In genomic region chr16:9053006-9053601, GRCh38 we compare ENCODE assay signal across 1 cellular context.
A peak's percentile ranks its signal among the peaks of the same experiment; 100 is the strongest.
TF ChIP-seq lines count a peak whose summit lies in the region.

No MANE protein-coding gene starts in this region.

TF ChIP-seq in K562, 482 proteins besides CTCF, POLR2A, EP300 and RAD21 (continued from another document and continues in another):
- no peak for TF ChIP-seq ARID3B (CRISPR knock-in tag; IDR thresholded peaks at IDR 0.05; ENCODE audit: borderline replicate concordance)
- TF ChIP-seq STAG1 (CRISPR knock-in tag; IDR thresholded peaks at IDR 0.05; ENCODE audit: borderline replicate concordance) = no peak
- TF ChIP-seq FOXK2 (conservative IDR thresholded peaks at IDR 0.05 in 1 of 2, IDR thresholded peaks at IDR 0.05 in 1 of 2; ENCODE audit: low read depth in 2 of 2) = peak in 1 of 2 experiments; percentile 62; a peak in 2 of 4 replicates
- TF ChIP-seq KLF6 (CRISPR knock-in tag; IDR thresholded peaks at IDR 0.05; ENCODE audit: borderline replicate concordance) = no peak
- no peak for TF ChIP-seq ZNF311 (CRISPR knock-in tag; IDR thresholded peaks at IDR 0.05)
- peak; percentile 98 for TF ChIP-seq RAD51 (IDR thresholded peaks at IDR 0.05; ENCODE audit: borderline replicate concordance, low read depth)
- TF ChIP-seq GABPB1 (CRISPR knock-in tag; IDR thresholded peaks at IDR 0.05) = peak; percentile 58; the same call in 1 of the 2 replicates
- peak; percentile 46; the same call in 1 of the 2 replicates for TF ChIP-seq FOXJ2 (tag; IDR thresholded peaks at IDR 0.05)
- peak; percentile 59 for TF ChIP-seq KDM5B (IDR thresholded peaks at IDR 0.05; ENCODE audit: insufficient replicate concordance, low read depth, low read length)
- no peak for TF ChIP-seq ATF1 (CRISPR knock-in tag; IDR thresholded peaks at IDR 0.05)
- TF ChIP-seq ATF1 (tag; IDR thresholded peaks at IDR 0.05) = peak; percentile 50
- peak; percentile 84 for TF ChIP-seq NR2C2 (CRISPR knock-in tag; IDR thresholded peaks at IDR 0.05)
- TF ChIP-seq NR2C2 (tag; IDR thresholded peaks at IDR 0.05) = peak; percentile 80
- TF ChIP-seq, protein P1, sequence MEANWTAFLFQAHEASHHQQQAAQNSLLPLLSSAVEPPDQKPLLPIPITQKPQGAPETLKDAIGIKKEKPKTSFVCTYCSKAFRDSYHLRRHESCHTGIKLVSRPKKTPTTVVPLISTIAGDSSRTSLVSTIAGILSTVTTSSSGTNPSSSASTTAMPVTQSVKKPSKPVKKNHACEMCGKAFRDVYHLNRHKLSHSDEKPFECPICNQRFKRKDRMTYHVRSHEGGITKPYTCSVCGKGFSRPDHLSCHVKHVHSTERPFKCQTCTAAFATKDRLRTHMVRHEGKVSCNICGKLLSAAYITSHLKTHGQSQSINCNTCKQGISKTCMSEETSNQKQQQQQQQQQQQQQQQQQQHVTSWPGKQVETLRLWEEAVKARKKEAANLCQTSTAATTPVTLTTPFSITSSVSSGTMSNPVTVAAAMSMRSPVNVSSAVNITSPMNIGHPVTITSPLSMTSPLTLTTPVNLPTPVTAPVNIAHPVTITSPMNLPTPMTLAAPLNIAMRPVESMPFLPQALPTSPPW (CRISPR knock-in tag; IDR thresholded peaks at IDR 0.05) = no peak
- no peak for TF ChIP-seq PHB2 (IDR thresholded peaks at IDR 0.05; ENCODE audit: low read depth)
- no peak for TF ChIP-seq ZBTB26 (CRISPR knock-in tag; IDR thresholded peaks at IDR 0.05)
- TF ChIP-seq ZEB2 (IDR thresholded peaks at IDR 0.05) = peak; percentile 38; the same call in 1 of the 2 replicates
- TF ChIP-seq SUPT5H (IDR thresholded peaks at IDR 0.05) = peak; percentile 60; the same call in 1 of the 2 replicates
- TF ChIP-seq, protein P2, sequence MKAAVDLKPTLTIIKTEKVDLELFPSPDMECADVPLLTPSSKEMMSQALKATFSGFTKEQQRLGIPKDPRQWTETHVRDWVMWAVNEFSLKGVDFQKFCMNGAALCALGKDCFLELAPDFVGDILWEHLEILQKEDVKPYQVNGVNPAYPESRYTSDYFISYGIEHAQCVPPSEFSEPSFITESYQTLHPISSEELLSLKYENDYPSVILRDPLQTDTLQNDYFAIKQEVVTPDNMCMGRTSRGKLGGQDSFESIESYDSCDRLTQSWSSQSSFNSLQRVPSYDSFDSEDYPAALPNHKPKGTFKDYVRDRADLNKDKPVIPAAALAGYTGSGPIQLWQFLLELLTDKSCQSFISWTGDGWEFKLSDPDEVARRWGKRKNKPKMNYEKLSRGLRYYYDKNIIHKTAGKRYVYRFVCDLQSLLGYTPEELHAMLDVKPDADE (conservative IDR thresholded peaks at IDR 0.05; ENCODE audit: control insufficient read depth, low read depth, low read length) = peak; percentile 92
- no peak for TF ChIP-seq HDAC6 (IDR thresholded peaks at IDR 0.05; ENCODE audit: low read depth, low read length)
- peak in 1 of 2 experiments; percentile 41; a peak in 1 of 4 replicates for TF ChIP-seq MAZ (CRISPR knock-in tag; conservative IDR thresholded peaks at IDR 0.05 in 1 of 2, IDR thresholded peaks at IDR 0.05 in 1 of 2)
- no peak for TF ChIP-seq SMAD4 (CRISPR knock-in tag; conservative IDR thresholded peaks at IDR 0.05)
- TF ChIP-seq RHOXF2B (CRISPR knock-in tag; conservative IDR thresholded peaks at IDR 0.05) = peak; percentile 92
- no peak for TF ChIP-seq CBX1 (IDR thresholded peaks at IDR 0.05; ENCODE audit: low read depth)
- TF ChIP-seq TARDBP (IDR thresholded peaks at IDR 0.05) = no peak
- TF ChIP-seq SIRT6 (IDR thresholded peaks at IDR 0.05; ENCODE audit: low read depth, low read length) = no peak
- TF ChIP-seq, protein P3, sequence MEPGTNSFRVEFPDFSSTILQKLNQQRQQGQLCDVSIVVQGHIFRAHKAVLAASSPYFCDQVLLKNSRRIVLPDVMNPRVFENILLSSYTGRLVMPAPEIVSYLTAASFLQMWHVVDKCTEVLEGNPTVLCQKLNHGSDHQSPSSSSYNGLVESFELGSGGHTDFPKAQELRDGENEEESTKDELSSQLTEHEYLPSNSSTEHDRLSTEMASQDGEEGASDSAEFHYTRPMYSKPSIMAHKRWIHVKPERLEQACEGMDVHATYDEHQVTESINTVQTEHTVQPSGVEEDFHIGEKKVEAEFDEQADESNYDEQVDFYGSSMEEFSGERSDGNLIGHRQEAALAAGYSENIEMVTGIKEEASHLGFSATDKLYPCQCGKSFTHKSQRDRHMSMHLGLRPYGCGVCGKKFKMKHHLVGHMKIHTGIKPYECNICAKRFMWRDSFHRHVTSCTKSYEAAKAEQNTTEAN (CRISPR knock-in tag; IDR thresholded peaks at IDR 0.05) = no peak
- no peak for TF ChIP-seq XRCC4 (IDR thresholded peaks at IDR 0.05; ENCODE audit: extremely low read depth, insufficient read depth, insufficient read length)
- TF ChIP-seq MGA (IDR thresholded peaks at IDR 0.05) = 0 out of 2 replicates have a peak, but pooled peaks have one; percentile 41
- TF ChIP-seq CTBP1 (IDR thresholded peaks at IDR 0.05; ENCODE audit: borderline replicate concordance) = peak; percentile 84
- TF ChIP-seq MYBL2 (IDR thresholded peaks at IDR 0.05; ENCODE audit: low read depth) = no peak
- TF ChIP-seq MYBL2 (CRISPR knock-in tag; IDR thresholded peaks at IDR 0.05; ENCODE audit: borderline replicate concordance) = no peak
- TF ChIP-seq SRSF3 (IDR thresholded peaks at IDR 0.05; ENCODE audit: insufficient read depth, low read length) = no peak
- TF ChIP-seq USF1 (CRISPR knock-in tag; IDR thresholded peaks at IDR 0.05) = peak; percentile 100
- no peak for TF ChIP-seq DACH1 (IDR thresholded peaks at IDR 0.05; ENCODE audit: partially characterized antibody)
- peak; percentile 95 for TF ChIP-seq LCOR (CRISPR knock-in tag; IDR thresholded peaks at IDR 0.05)
- peak; percentile 88 for TF ChIP-seq NFIC (IDR thresholded peaks at IDR 0.05)
- no peak for TF ChIP-seq EWSR1 (IDR thresholded peaks at IDR 0.05; ENCODE audit: borderline replicate concordance, low read depth, partially characterized antibody)
- TF ChIP-seq, protein P4, sequence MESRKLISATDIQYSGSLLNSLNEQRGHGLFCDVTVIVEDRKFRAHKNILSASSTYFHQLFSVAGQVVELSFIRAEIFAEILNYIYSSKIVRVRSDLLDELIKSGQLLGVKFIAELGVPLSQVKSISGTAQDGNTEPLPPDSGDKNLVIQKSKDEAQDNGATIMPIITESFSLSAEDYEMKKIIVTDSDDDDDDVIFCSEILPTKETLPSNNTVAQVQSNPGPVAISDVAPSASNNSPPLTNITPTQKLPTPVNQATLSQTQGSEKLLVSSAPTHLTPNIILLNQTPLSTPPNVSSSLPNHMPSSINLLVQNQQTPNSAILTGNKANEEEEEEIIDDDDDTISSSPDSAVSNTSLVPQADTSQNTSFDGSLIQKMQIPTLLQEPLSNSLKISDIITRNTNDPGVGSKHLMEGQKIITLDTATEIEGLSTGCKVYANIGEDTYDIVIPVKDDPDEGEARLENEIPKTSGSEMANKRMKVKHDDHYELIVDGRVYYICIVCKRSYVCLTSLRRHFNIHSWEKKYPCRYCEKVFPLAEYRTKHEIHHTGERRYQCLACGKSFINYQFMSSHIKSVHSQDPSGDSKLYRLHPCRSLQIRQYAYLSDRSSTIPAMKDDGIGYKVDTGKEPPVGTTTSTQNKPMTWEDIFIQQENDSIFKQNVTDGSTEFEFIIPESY (CRISPR knock-in tag; IDR thresholded peaks at IDR 0.05) = no peak
- TF ChIP-seq, protein P5, sequence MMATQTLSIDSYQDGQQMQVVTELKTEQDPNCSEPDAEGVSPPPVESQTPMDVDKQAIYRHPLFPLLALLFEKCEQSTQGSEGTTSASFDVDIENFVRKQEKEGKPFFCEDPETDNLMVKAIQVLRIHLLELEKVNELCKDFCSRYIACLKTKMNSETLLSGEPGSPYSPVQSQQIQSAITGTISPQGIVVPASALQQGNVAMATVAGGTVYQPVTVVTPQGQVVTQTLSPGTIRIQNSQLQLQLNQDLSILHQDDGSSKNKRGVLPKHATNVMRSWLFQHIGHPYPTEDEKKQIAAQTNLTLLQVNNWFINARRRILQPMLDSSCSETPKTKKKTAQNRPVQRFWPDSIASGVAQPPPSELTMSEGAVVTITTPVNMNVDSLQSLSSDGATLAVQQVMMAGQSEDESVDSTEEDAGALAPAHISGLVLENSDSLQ (IDR thresholded peaks at IDR 0.05) = no peak
